In genomic region chr3:331881-332280, GRCh38 we compare ENCODE assay signal across 28 cellular contexts.
"Had no signal": no experiment of that assay in that cellular context is flagged by ENCODE, and none has a peak within 500 bp of the region (broad histone marks: within the 10 kb centered on the region; RNA-seq: fewer than 3 reads in every experiment).

No MANE protein-coding gene starts in this region.

- H3K36me3 ChIP-seq: esophagus muscularis mucosa, gastroesophageal sphincter, pancreas, prostate gland, sigmoid colon, stomach, thyroid gland, upper lobe of right lung had no signal

- DNase-seq: activated CD4-positive, alpha-beta T cell treated with anti-CD3 and anti-CD28 coated beads for 4 hours; activated CD4-positive, alpha-beta T cell treated with anti-CD3 and anti-CD28 coated beads, Interleukin-2, amount 50 U/mL, for 4 hours; activated effector memory CD4-positive, alpha-beta T cell treated with Interleukin-2 at 50 U/mL for 16 hours; activated naive CD4-positive, alpha-beta T cell treated with Interleukin-2 at 50 U/mL for 16 hours; activated T-cell treated with anti-CD3 and anti-CD28 coated beads for 4 hours; aorta; left cardiac atrium; left ventricle myocardium superior; naive B cell; nephron progenitor cell; nucleus accumbens; pancreas; retina; sigmoid colon; small intestine; stimulated activated CD4-positive, alpha-beta T cell treated with anti-CD3 and anti-CD28 coated beads, Interleukin-2, amount 100 ng/mL, for 24 hours; stimulated activated naive B cell treated with anti-CD40 and anti-IgM and Interleukin-4, amounts not matched to agents 10 μg/mL and 1 μg/mL and 100 μg/mL, for 72 hours; stomach; T-cell; thyroid gland; upper lobe of right lung had no signal

- H3K79me2 ChIP-seq: hepatocyte had no signal

- H3K9me3 ChIP-seq: esophagus muscularis mucosa, gastroesophageal sphincter, pancreas, prostate gland, sigmoid colon, stomach, thyroid gland, upper lobe of right lung had no signal

- H3K27ac ChIP-seq: esophagus muscularis mucosa, gastroesophageal sphincter, hepatocyte, pancreas, prostate gland, sigmoid colon, stomach, thyroid gland, upper lobe of right lung had no signal

- ATAC-seq: gastroesophageal sphincter; left cardiac atrium; left ventricle myocardium superior; pancreas; stimulated activated naive B cell treated with anti-CD40 and anti-IgM and Interleukin-4, amounts not matched to agents 10 μg/mL and 1 μg/mL and 100 μg/mL, for 72 hours; T-cell; upper lobe of right lung had no signal

- H3K4me1 Mint-ChIP-seq: nephron progenitor cell, T-cell had no signal

- H3K27ac Mint-ChIP-seq: activated naive CD8-positive, alpha-beta T cell; dendritic cell treated with granulocyte-macrophage colony-stimulating factor and Interleukin-4, amounts not matched to agents 40 ng/mL and 50 ng/mL, for 4 days; naive B cell; nephron progenitor cell; stimulated activated naive B cell treated with anti-CD40 and anti-IgM and Interleukin-4, amounts not matched to agents 10 μg/mL and 1 μg/mL and 100 μg/mL, for 72 hours; T-cell; T-helper 2 cell treated with Interferon-gamma antibody and Interleukin-4, amounts not matched to agents 5 μg/mL and 100 μg/mL, for 36 hours had no signal

- H3K4me1 ChIP-seq: esophagus muscularis mucosa, gastroesophageal sphincter, pancreas, prostate gland, sigmoid colon, stomach, thyroid gland, upper lobe of right lung had no signal

- H3K27me3 Mint-ChIP-seq: activated naive CD8-positive, alpha-beta T cell; dendritic cell treated with granulocyte-macrophage colony-stimulating factor and Interleukin-4, amounts not matched to agents 40 ng/mL and 50 ng/mL, for 4 days; naive B cell; stimulated activated naive B cell treated with anti-CD40 and anti-IgM and Interleukin-4, amounts not matched to agents 10 μg/mL and 1 μg/mL and 100 μg/mL, for 72 hours; T-cell had no signal

- H3K4me2 ChIP-seq: hepatocyte had no signal

- H2AFZ ChIP-seq: hepatocyte had no signal

- H3K27me3 ChIP-seq: esophagus muscularis mucosa, gastroesophageal sphincter, hepatocyte, pancreas, sigmoid colon, stomach, thyroid gland, upper lobe of right lung had no signal

- H3K9me3 Mint-ChIP-seq: dendritic cell treated with granulocyte-macrophage colony-stimulating factor and Interleukin-4, amounts not matched to agents 40 ng/mL and 50 ng/mL, for 4 days; nephron progenitor cell; stimulated activated naive B cell treated with anti-CD40 and anti-IgM and Interleukin-4, amounts not matched to agents 10 μg/mL and 1 μg/mL and 100 μg/mL, for 72 hours; T-helper 2 cell treated with Interferon-gamma antibody and Interleukin-4, amounts not matched to agents 5 μg/mL and 100 μg/mL, for 36 hours had no signal

- H3K4me3 ChIP-seq: esophagus muscularis mucosa, gastroesophageal sphincter, hepatocyte, pancreas, prostate gland, sigmoid colon, stomach, thyroid gland, upper lobe of right lung had no signal

- H3K36me3 Mint-ChIP-seq: activated naive CD8-positive, alpha-beta T cell; naive B cell; stimulated activated naive B cell treated with anti-CD40 and anti-IgM and Interleukin-4, amounts not matched to agents 10 μg/mL and 1 μg/mL and 100 μg/mL, for 72 hours; T-cell had no signal

- H3K4me3 Mint-ChIP-seq: activated naive CD8-positive, alpha-beta T cell; dendritic cell treated with granulocyte-macrophage colony-stimulating factor and Interleukin-4, amounts not matched to agents 40 ng/mL and 50 ng/mL, for 4 days; nephron progenitor cell; stimulated activated naive B cell treated with anti-CD40 and anti-IgM and Interleukin-4, amounts not matched to agents 10 μg/mL and 1 μg/mL and 100 μg/mL, for 72 hours; T-cell; T-helper 2 cell treated with Interferon-gamma antibody and Interleukin-4, amounts not matched to agents 5 μg/mL and 100 μg/mL, for 36 hours had no signal
